In the genomic region with DNA sequence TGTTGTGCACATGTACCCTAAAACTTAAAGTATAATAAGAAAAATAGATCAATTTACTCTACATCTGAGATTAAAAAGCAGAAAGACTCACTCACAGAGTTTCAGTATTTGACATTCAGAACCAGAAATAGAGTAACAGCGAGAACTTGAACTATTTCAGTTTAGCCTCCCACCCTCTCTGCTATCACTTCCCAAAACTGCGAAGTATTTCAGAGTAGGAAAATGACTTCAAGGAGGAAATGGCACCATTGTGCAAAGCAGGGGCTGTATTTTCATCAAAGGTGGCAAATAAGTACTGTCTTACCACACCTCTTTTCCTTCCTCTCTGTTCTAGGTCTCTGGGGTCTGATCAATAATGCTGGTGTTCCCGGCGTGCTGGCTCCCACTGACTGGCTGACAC, we compare ENCODE assay signal across 11 cellular contexts.
DNase-seq lines count a peak whose midpoint lies in the region; ATAC-seq lines count a peak whose summit lies in the region.
"Had no signal": no experiment of that assay in that cellular context is flagged by ENCODE, and none has a peak within 500 bp of the region (broad histone marks: within the 10 kb centered on the region; RNA-seq: fewer than 3 reads in every experiment).

No MANE protein-coding gene starts in this region.

- DNase-seq in Ammon's horn (ENCODE audit: low spot score) (peak; percentile 27), NOMO-1 treated with DMSO at 0.1 percent for 48 hours (lab: John Stamatoyannopoulos, UW; ENCODE audit: unreplicated experiment) (peak; percentile 90), T-helper 1 cell (no peak), NCI-H1930 (lab: John Stamatoyannopoulos, UW) (no peak), iPS-NIHi7 (ENCODE audit: extremely low spot score) (no peak), DMS114 treated with DMSO at 0.1 percent for 48 hours (lab: John Stamatoyannopoulos, UW; ENCODE audit: unreplicated experiment) (no peak)
- DNase-seq: activated T-cell treated with anti-CD3 and anti-CD28 coated beads, Interleukin-2, amount 50 U/mL, for 4 hours; KG1; NCI-H446 treated with DMSO at 0.1 percent for 48 hours had no signal

- ATAC-seq in GM18873 (IDR thresholded peaks at IDR 0.05; ENCODE audit: low FRiP score, unreplicated experiment) (peak; percentile 45), HG02763 (IDR thresholded peaks at IDR 0.05; ENCODE audit: unreplicated experiment) (peak; percentile 46)

Comparison
In these comparisons a context has a peak if more than half of its experiments do, and no peak if none do; other contexts are left out.
1. DNase-seq: peak in Ammon's horn (single experiment) and NOMO-1 treated with DMSO at 0.1 percent for 48 hours (single experiment); none in T-helper 1 cell (0 of 5), NCI-H1930 (0 of 2), iPS-NIHi7 (single experiment) and DMS114 treated with DMSO at 0.1 percent for 48 hours (single experiment).